10 cellular contexts compared by ENCODE assay signal in genomic region chr11:46122955-46123354, GRCh38. TPM values are rescaled to one million over a fixed set of nuclear protein-coding genes. Genes with fewer than 3 reads are reported as not detected.
DNase-seq lines count a peak whose midpoint lies in the region; ATAC-seq, FAIRE-seq and TF ChIP-seq lines count a peak whose summit lies in the region.
"Had no signal": no experiment of that assay in that cellular context is flagged by ENCODE, and none has a peak within 500 bp of the region (broad histone marks: within the 10 kb centered on the region; RNA-seq: fewer than 3 reads in every experiment).

No MANE protein-coding gene starts in this region.

- no peak overlapping the region for H3K27ac Mint-ChIP-seq in activated CD4-positive, alpha-beta memory T cell treated with anti-CD3 and anti-CD28 coated beads, Interleukin-2, amount 10 ng/mL, durations not matched to agents 7 days and 5 days
- no peak overlapping the region for H3K27ac Mint-ChIP-seq in activated CD4-positive, alpha-beta memory T cell treated with anti-CD3 and anti-CD28 coated beads for 36 hours
- no peak overlapping the region for H3K27ac Mint-ChIP-seq in stimulated activated effector memory CD8-positive, alpha-beta T cell treated with anti-CD3 and anti-CD28 coated beads, Interleukin-12 subunit alpha, Interleukin-12 subunit beta, amount 100 ng/mL, for 72 hours

- no peak for ATAC-seq in stimulated activated effector memory CD8-positive, alpha-beta T cell treated with anti-CD3 and anti-CD28 coated beads, Interleukin-12 subunit alpha, Interleukin-12 subunit beta, amount 100 ng/mL, for 72 hours
- no peak for ATAC-seq in HG03520 (IDR thresholded peaks at IDR 0.05; ENCODE audit: unreplicated experiment)

- intact Hi-C loops in activated CD4-positive, alpha-beta memory T cell treated with anti-CD3 and anti-CD28 coated beads for 36 hours (cut with micrococcal nuclease), result loop anchor here (1.0 to 10.0 kb wide), 3 partner anchors 10 to 1558 kb away; partner anchors contain the start of genes CD82 and PEX16

- peak; percentile 57 for FAIRE-seq in RCC 7860 (lab: Jason Lieb, UNC)
- FAIRE-seq: HTR-8/SVneo, kidney had no signal

- peaks cover 6% of the 10 kb centered on the region for H3K36me3 Mint-ChIP-seq in activated CD4-positive, alpha-beta memory T cell treated with anti-CD3 and anti-CD28 coated beads, Interleukin-2, amount 10 ng/mL, durations not matched to agents 7 days and 5 days (ENCODE audit: low read depth)
- peaks cover 6% of the 10 kb centered on the region for H3K36me3 Mint-ChIP-seq in activated CD4-positive, alpha-beta memory T cell treated with anti-CD3 and anti-CD28 coated beads for 36 hours
- H3K36me3 Mint-ChIP-seq in stimulated activated effector memory CD8-positive, alpha-beta T cell treated with anti-CD3 and anti-CD28 coated beads, Interleukin-12 subunit alpha, Interleukin-12 subunit beta, amount 100 ng/mL, for 72 hours, result peaks cover 22% of the 10 kb centered on the region

- TF ChIP-seq CTCF in fibroblast of pulmonary artery (IDR thresholded peaks at IDR 0.05; ENCODE audit: low read length, missing control alignments), result no peak

- no peaks in the 10 kb centered on the region for H3K9me3 Mint-ChIP-seq in activated CD4-positive, alpha-beta memory T cell treated with anti-CD3 and anti-CD28 coated beads, Interleukin-2, amount 10 ng/mL, durations not matched to agents 7 days and 5 days
- no peaks in the 10 kb centered on the region for H3K9me3 Mint-ChIP-seq in activated CD4-positive, alpha-beta memory T cell treated with anti-CD3 and anti-CD28 coated beads for 36 hours
- H3K9me3 Mint-ChIP-seq in stimulated activated effector memory CD8-positive, alpha-beta T cell treated with anti-CD3 and anti-CD28 coated beads, Interleukin-12 subunit alpha, Interleukin-12 subunit beta, amount 100 ng/mL, for 72 hours, result no peaks in the 10 kb centered on the region

- no peak for DNase-seq in activated CD4-positive, alpha-beta memory T cell treated with anti-CD3 and anti-CD28 coated beads, Interleukin-2, amount 10 ng/mL, durations not matched to agents 7 days and 5 days
- no peak for DNase-seq in activated CD4-positive, alpha-beta memory T cell treated with anti-CD3 and anti-CD28 coated beads for 36 hours
- DNase-seq in RCC 7860 (ENCODE audit: low spot score), result no peak
- DNase-seq in fibroblast of pulmonary artery (ENCODE audit: low read depth), result peak; percentile 46
- DNase-seq in stimulated activated effector memory CD8-positive, alpha-beta T cell treated with anti-CD3 and anti-CD28 coated beads, Interleukin-12 subunit alpha, Interleukin-12 subunit beta, amount 100 ng/mL, for 72 hours (ENCODE audit: low spot score in 2 of 2), result no peak
- DNase-seq in central memory CD4-positive, alpha-beta T cell, result no peak
- DNase-seq in inferior parietal cortex (ENCODE audit: extremely low spot score), result no peak

- CTCF ChIA-PET in activated CD4-positive, alpha-beta memory T cell treated with anti-CD3 and anti-CD28 coated beads, Interleukin-2, amount 10 ng/mL, durations not matched to agents 7 days and 5 days (lab: Charles Lee), result interaction anchor here (0.6 to 1.8 kb wide), 5 partner anchors 65 to 280 kb away, joined by 3 to 14 read pairs (median 4); no protein-coding TSS in a partner anchor
- CTCF ChIA-PET in activated CD4-positive, alpha-beta memory T cell treated with anti-CD3 and anti-CD28 coated beads for 36 hours (lab: Charles Lee), result interaction anchor here (0.6 to 2.5 kb wide), 5 partner anchors 10 to 207 kb away, joined by 3 to 7 read pairs (median 5); no protein-coding TSS in a partner anchor

- H3K27me3 Mint-ChIP-seq in activated CD4-positive, alpha-beta memory T cell treated with anti-CD3 and anti-CD28 coated beads, Interleukin-2, amount 10 ng/mL, durations not matched to agents 7 days and 5 days, result no peaks in the 10 kb centered on the region
- no peaks in the 10 kb centered on the region for H3K27me3 Mint-ChIP-seq in activated CD4-positive, alpha-beta memory T cell treated with anti-CD3 and anti-CD28 coated beads for 36 hours

- no peak overlapping the region for H3K4me3 ChIP-seq in fibroblast of pulmonary artery (replicated peaks; ENCODE audit: low read depth, low read length)

- POLR2A ChIA-PET in activated CD4-positive, alpha-beta memory T cell treated with anti-CD3 and anti-CD28 coated beads, Interleukin-2, amount 10 ng/mL, durations not matched to agents 7 days and 5 days (lab: Charles Lee), result interaction anchor here (1.1 to 2.5 kb wide), 2 partner anchors 115 to 226 kb away, joined by 3 to 8 read pairs; no protein-coding TSS in a partner anchor
- POLR2A ChIA-PET in activated CD4-positive, alpha-beta memory T cell treated with anti-CD3 and anti-CD28 coated beads for 36 hours (lab: Charles Lee), result interaction anchor here (0.6 to 1.4 kb wide), 4 partner anchors 87 to 238 kb away, joined by 3 to 6 read pairs (median 4); no protein-coding TSS in a partner anchor

- H3K4me1 Mint-ChIP-seq in activated CD4-positive, alpha-beta memory T cell treated with anti-CD3 and anti-CD28 coated beads, Interleukin-2, amount 10 ng/mL, durations not matched to agents 7 days and 5 days, result peaks cover 41% of the 10 kb centered on the region
- H3K4me1 Mint-ChIP-seq in activated CD4-positive, alpha-beta memory T cell treated with anti-CD3 and anti-CD28 coated beads for 36 hours (ENCODE audit: low read depth), result peaks cover 36% of the 10 kb centered on the region
- H3K4me1 Mint-ChIP-seq in stimulated activated effector memory CD8-positive, alpha-beta T cell treated with anti-CD3 and anti-CD28 coated beads, Interleukin-12 subunit alpha, Interleukin-12 subunit beta, amount 100 ng/mL, for 72 hours, result peaks cover 25% of the 10 kb centered on the region

- peak overlapping the region; percentile 51 for H3K4me3 Mint-ChIP-seq in activated CD4-positive, alpha-beta memory T cell treated with anti-CD3 and anti-CD28 coated beads, Interleukin-2, amount 10 ng/mL, durations not matched to agents 7 days and 5 days
- H3K4me3 Mint-ChIP-seq in activated CD4-positive, alpha-beta memory T cell treated with anti-CD3 and anti-CD28 coated beads for 36 hours, result no peak overlapping the region
- H3K4me3 Mint-ChIP-seq in stimulated activated effector memory CD8-positive, alpha-beta T cell treated with anti-CD3 and anti-CD28 coated beads, Interleukin-12 subunit alpha, Interleukin-12 subunit beta, amount 100 ng/mL, for 72 hours, result peak overlapping the region; percentile 95

RNA-seq across cellular contexts. Expression of gene PHF21A, which starts 1.7 kb away (rescaled TPM):
- total RNA-seq in activated CD4-positive, alpha-beta memory T cell treated with anti-CD3 and anti-CD28 coated beads, Interleukin-2, amount 10 ng/mL, durations not matched to agents 7 days and 5 days, result 10 to 100 TPM; 52.6 to 56.9 TPM
- total RNA-seq in activated CD4-positive, alpha-beta memory T cell treated with anti-CD3 and anti-CD28 coated beads for 36 hours, result 10 to 100 TPM; 38.0 to 40.0 TPM
